Comparison of ENCODE assay signal across 12 cellular contexts in the genomic region with DNA sequence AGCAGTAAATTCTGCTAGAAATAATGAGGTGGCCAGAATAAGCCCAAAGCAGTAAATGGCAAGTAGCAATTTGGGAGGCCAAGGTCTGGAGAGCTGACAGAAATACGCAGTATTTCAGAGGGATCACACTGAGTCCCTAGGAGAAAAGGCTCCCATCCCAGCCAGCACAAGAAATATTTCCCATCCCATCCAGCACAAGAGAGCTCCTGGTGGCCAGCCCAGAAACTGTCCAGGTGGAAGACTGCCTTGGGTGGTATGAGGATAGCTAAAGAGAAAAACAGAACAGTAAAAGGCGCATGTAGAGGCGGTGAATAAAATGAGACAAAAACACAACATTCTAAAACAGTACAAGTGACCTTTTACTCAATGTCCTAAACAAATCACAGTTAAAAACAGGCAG.
A peak's percentile ranks its signal among the peaks of the same experiment; 100 is the strongest.
DNase-seq lines count a peak whose midpoint lies in the region; ATAC-seq and TF ChIP-seq lines count a peak whose summit lies in the region.
"Had no signal": no experiment of that assay in that cellular context is flagged by ENCODE, and none has a peak within 500 bp of the region (broad histone marks: within the 10 kb centered on the region; RNA-seq: fewer than 3 reads in every experiment).

No MANE protein-coding gene starts in this region.

- ATAC-seq in natural killer cell treated with Interleukin-12 subunit alpha and Interleukin-12 subunit beta and Interleukin-15 and Interleukin-18, amount 100 ng/mL, for 72 hours = no peak
- ATAC-seq in esophagus mucosa = no peak

- no peak overlapping the region for H3K27ac ChIP-seq in mammary epithelial cell (ENCODE audit: insufficient read depth, low read depth, low read length)

- H2AFZ ChIP-seq in mammary epithelial cell (ENCODE audit: low read depth, low read length) = no peak overlapping the region

- dilution Hi-C loops in mammary epithelial cell (cut with HindIII; ENCODE audit: low sequenced_read_pairs) = no loop called here

- no peaks in the 10 kb centered on the region for H4K20me1 ChIP-seq in mammary epithelial cell (ENCODE audit: insufficient read depth, low read length)

- CTCF ChIA-PET in Calu3 (lab: Charles Lee) (interaction anchor here (1.2 kb wide), 1 partner anchor 126 kb away, joined by 6 read pairs; no protein-coding TSS in a partner anchor), mammary epithelial cell (lab: Charles Lee; ENCODE audit: low non-redundant PET) (no interaction called here)

- 87% methylated on average over 3 of the region's 3 CpGs for WGBS in mammary epithelial cell (ENCODE audit: low coverage, missing lambda C conversion rate)

- no peaks in the 10 kb centered on the region for H3K27me3 ChIP-seq in mammary epithelial cell (ENCODE audit: insufficient read depth, low read length)

- H3K9me3 Mint-ChIP-seq in Calu3 (ENCODE audit: low read depth, unreplicated experiment) = no peaks in the 10 kb centered on the region
- no peaks in the 10 kb centered on the region for H3K9me3 Mint-ChIP-seq in natural killer cell treated with Interleukin-12 subunit alpha and Interleukin-12 subunit beta and Interleukin-15 and Interleukin-18, amount 100 ng/mL, for 72 hours

- H3K9ac ChIP-seq in mammary epithelial cell (ENCODE audit: insufficient read depth, low read length) = no peak overlapping the region

- H3K27me3 Mint-ChIP-seq in Calu3 (ENCODE audit: unreplicated experiment) = no peaks in the 10 kb centered on the region
- H3K27me3 Mint-ChIP-seq in natural killer cell treated with Interleukin-12 subunit alpha and Interleukin-12 subunit beta and Interleukin-15 and Interleukin-18, amount 100 ng/mL, for 72 hours = no peaks in the 10 kb centered on the region

- H3K27ac Mint-ChIP-seq in Calu3 (ENCODE audit: unreplicated experiment) = no peak overlapping the region
- H3K27ac Mint-ChIP-seq in natural killer cell treated with Interleukin-12 subunit alpha and Interleukin-12 subunit beta and Interleukin-15 and Interleukin-18, amount 100 ng/mL, for 72 hours = no peak overlapping the region

- H3K4me1 ChIP-seq in mammary epithelial cell (ENCODE audit: insufficient read depth, low read length) = no peaks in the 10 kb centered on the region

- peaks cover 13% of the 10 kb centered on the region for H3K36me3 Mint-ChIP-seq in Calu3 (ENCODE audit: insufficient read depth, unreplicated experiment)
- peaks cover 10% of the 10 kb centered on the region for H3K36me3 Mint-ChIP-seq in natural killer cell treated with Interleukin-12 subunit alpha and Interleukin-12 subunit beta and Interleukin-15 and Interleukin-18, amount 100 ng/mL, for 72 hours

- H3K4me2 ChIP-seq in mammary epithelial cell (ENCODE audit: insufficient read depth, low read depth, low read length) = no peak overlapping the region

- BruUV-seq in Calu3 (replicated peaks; lab: Mats Ljungman, UMichigan) (no TSS peak), mammary epithelial cell (replicated peaks; lab: Mats Ljungman, UMichigan) (no TSS peak)

- DNase-seq in Calu3 (peak; percentile 11), HT-29 (ENCODE audit: low spot score) (peak; percentile 22), mammary epithelial cell (no peak), left kidney (ENCODE audit: low read depth, low spot score) (peak; percentile 36), T-helper 1 cell (no peak), NCI-H2029 treated with DMSO at 0.1 percent for 48 hours (lab: John Stamatoyannopoulos, UW) (no peak)
- DNase-seq in natural killer cell treated with Interleukin-12 subunit alpha and Interleukin-12 subunit beta and Interleukin-15 and Interleukin-18, amount 100 ng/mL, for 72 hours (ENCODE audit: low spot score) = no peak
- DNase-seq: activated effector memory CD4-positive, alpha-beta T cell treated with anti-CD3 and anti-CD28 coated beads, Interleukin-2, amount 50 U/mL, for 16 hours; effector CD8-positive, alpha-beta T cell; GOT3; NCI-H1105 had no signal

- in situ Hi-C loops in mammary epithelial cell (cut with MboI; ENCODE audit: low sequenced_read_pairs in 2 of 2) = no loop called here

- no peak overlapping the region for H3K4me3 ChIP-seq in mammary epithelial cell (replicated peaks in 1 of 3; ENCODE audit: insufficient read depth in 1 of 3, low read depth in 2 of 3, low read length in 3 of 3)

- H3K4me3 Mint-ChIP-seq in Calu3 (ENCODE audit: low read depth, unreplicated experiment) = no peak overlapping the region
- no peak overlapping the region for H3K4me3 Mint-ChIP-seq in natural killer cell treated with Interleukin-12 subunit alpha and Interleukin-12 subunit beta and Interleukin-15 and Interleukin-18, amount 100 ng/mL, for 72 hours

- H3K9me3 ChIP-seq in mammary epithelial cell (replicated peaks; ENCODE audit: insufficient read depth, low read length) = no peaks in the 10 kb centered on the region

- TF ChIP-seq CTCF in Calu3 (IDR thresholded peaks at IDR 0.05; ENCODE audit: unreplicated experiment) (peak; percentile 10), mammary epithelial cell (conservative IDR thresholded peaks at IDR 0.05 in 1 of 2, IDR thresholded peaks at IDR 0.05 in 1 of 2; ENCODE audit: extremely low read depth in 1 of 2, insufficient read depth in 1 of 2, low read depth in 1 of 2, low read length in 2 of 2) (peak; percentile 26 to 34)

- no peaks in the 10 kb centered on the region for H3K4me1 Mint-ChIP-seq in Calu3 (ENCODE audit: low read depth, unreplicated experiment)
- no peaks in the 10 kb centered on the region for H3K4me1 Mint-ChIP-seq in natural killer cell treated with Interleukin-12 subunit alpha and Interleukin-12 subunit beta and Interleukin-15 and Interleukin-18, amount 100 ng/mL, for 72 hours (ENCODE audit: low read depth in 2 of 2)

- H3K36me3 ChIP-seq in mammary epithelial cell (ENCODE audit: insufficient read depth, low read length) = peaks cover 6% of the 10 kb centered on the region

- H3K79me2 ChIP-seq in mammary epithelial cell (ENCODE audit: insufficient read depth, low read length) = no peaks in the 10 kb centered on the region

- intact Hi-C loops in Calu3 (cut with micrococcal nuclease; ENCODE audit: unreplicated experiment) (no loop called here), mammary epithelial cell (cut with micrococcal nuclease) (no loop called here)

Comparison
In these comparisons a context has a peak if more than half of its experiments do, and no peak if none do; other contexts are left out.
1. DNase-seq: peak in Calu3 (single experiment), HT-29 (single experiment) and left kidney (single experiment); none in mammary epithelial cell (single experiment), T-helper 1 cell (0 of 5), natural killer cell treated with Interleukin-12 subunit alpha and Interleukin-12 subunit beta and Interleukin-15 and Interleukin-18, amount 100 ng/mL, for 72 hours (single experiment) and NCI-H2029 treated with DMSO at 0.1 percent for 48 hours (single experiment).